Comparison of ENCODE assay signal across 9 cellular contexts in genomic region chr18:79819951-79820351, GRCh38. TPM values are rescaled to one million over a fixed set of nuclear protein-coding genes. Genes with fewer than 3 reads are reported as not detected.
A peak's percentile ranks its signal among the peaks of the same experiment; 100 is the strongest.
DNase-seq lines count a peak whose midpoint lies in the region; ATAC-seq lines count a peak whose summit lies in the region.
"Had no signal": no experiment of that assay in that cellular context is flagged by ENCODE, and none has a peak within 500 bp of the region (broad histone marks: within the 10 kb centered on the region; RNA-seq: fewer than 3 reads in every experiment).

No MANE protein-coding gene starts in this region.

- H3K27ac Mint-ChIP-seq in stimulated activated memory B cell treated with anti-CD40 and anti-IgM and Interleukin-4, amounts not matched to agents 10 μg/mL and 1 μg/mL and 100 μg/mL, for 72 hours = peak overlapping the region; percentile 60
- H3K27ac Mint-ChIP-seq: stimulated activated naive CD8-positive, alpha-beta T cell treated with anti-CD3 and anti-CD28 coated beads, Interleukin-15, Interleukin-2, amounts not matched to agents 100 ng/mL and 50 ng/mL, for 24 hours; WTC11 had no signal

- H3K36me3 Mint-ChIP-seq in stimulated activated memory B cell treated with anti-CD40 and anti-IgM and Interleukin-4, amounts not matched to agents 10 μg/mL and 1 μg/mL and 100 μg/mL, for 72 hours = no peaks in the 10 kb centered on the region
- H3K36me3 Mint-ChIP-seq: WTC11 had no signal

- ATAC-seq in GM19351 (IDR thresholded peaks at IDR 0.05; ENCODE audit: unreplicated experiment) (peak; percentile 94), HG03064 (IDR thresholded peaks at IDR 0.05; ENCODE audit: low read depth, unreplicated experiment) (peak; percentile 94)
- ATAC-seq in stimulated activated memory B cell treated with anti-CD40 and anti-IgM and Interleukin-4, amounts not matched to agents 10 μg/mL and 1 μg/mL and 100 μg/mL, for 72 hours = peak; percentile 95
- ATAC-seq: WTC11 had no signal

- peaks cover 39% of the 10 kb centered on the region for H3K4me1 Mint-ChIP-seq in stimulated activated memory B cell treated with anti-CD40 and anti-IgM and Interleukin-4, amounts not matched to agents 10 μg/mL and 1 μg/mL and 100 μg/mL, for 72 hours
- H3K4me1 Mint-ChIP-seq: WTC11 had no signal

- peak overlapping the region; percentile 58 for H3K4me3 Mint-ChIP-seq in stimulated activated memory B cell treated with anti-CD40 and anti-IgM and Interleukin-4, amounts not matched to agents 10 μg/mL and 1 μg/mL and 100 μg/mL, for 72 hours
- H3K4me3 Mint-ChIP-seq: stimulated activated naive CD8-positive, alpha-beta T cell treated with anti-CD3 and anti-CD28 coated beads, Interleukin-15, Interleukin-2, amounts not matched to agents 100 ng/mL and 50 ng/mL, for 24 hours; WTC11 had no signal

- no peaks in the 10 kb centered on the region for H3K9me3 Mint-ChIP-seq in stimulated activated memory B cell treated with anti-CD40 and anti-IgM and Interleukin-4, amounts not matched to agents 10 μg/mL and 1 μg/mL and 100 μg/mL, for 72 hours
- H3K9me3 Mint-ChIP-seq: stimulated activated naive CD8-positive, alpha-beta T cell treated with anti-CD3 and anti-CD28 coated beads, Interleukin-15, Interleukin-2, amounts not matched to agents 100 ng/mL and 50 ng/mL, for 24 hours; WTC11 had no signal

- DNase-seq in SKM-1 treated with dmso at 0.1 percent for 144 hours (lab: John Stamatoyannopoulos, UW; ENCODE audit: unreplicated experiment) (peak; percentile 93), SK-N-DZ (ENCODE audit: low spot score) (no peak), SW 1271 (lab: John Stamatoyannopoulos, UW) (no peak)
- DNase-seq in effector CD4-positive, alpha-beta T cell = no peak

- peaks cover 8% of the 10 kb centered on the region for H3K27me3 Mint-ChIP-seq in stimulated activated memory B cell treated with anti-CD40 and anti-IgM and Interleukin-4, amounts not matched to agents 10 μg/mL and 1 μg/mL and 100 μg/mL, for 72 hours
- H3K27me3 Mint-ChIP-seq: stimulated activated naive CD8-positive, alpha-beta T cell treated with anti-CD3 and anti-CD28 coated beads, Interleukin-15, Interleukin-2, amounts not matched to agents 100 ng/mL and 50 ng/mL, for 24 hours had no signal

RNA-seq across cellular contexts. Expression of gene KCNG2, which starts 22.2 kb away (rescaled TPM):
- polyA plus RNA-seq in SK-N-DZ (2014; cell fraction: cytosol; rRNA removed) = not detected in 2 replicates
- polyA plus RNA-seq in SK-N-DZ (2014; cell fraction: nucleus; rRNA removed) = not detected in 2 replicates
